In genomic region chr17:80891096-80892018, GRCh38 we compare ENCODE assay signal across 8 cellular contexts.
DNase-seq lines count a peak whose midpoint lies in the region; ATAC-seq and TF ChIP-seq lines count a peak whose summit lies in the region.

No MANE protein-coding gene starts in this region.

- H3K79me2 ChIP-seq in Loucy (ENCODE audit: insufficient read depth, low read length): no peaks in the 10 kb centered on the region

- H3K27me3 Mint-ChIP-seq in activated CD4-positive, alpha-beta T cell treated with anti-CD3 and anti-CD28 coated beads, Interleukin-2, amount 10 ng/mL, durations not matched to agents 7 days and 5 days: no peaks in the 10 kb centered on the region

- DNase-seq in AG20443 (ENCODE audit: low spot score) (peak; percentile 88), stromal cell of bone marrow (ENCODE audit: low read depth) (peak; percentile 67), uterus (no peak)
- DNase-seq in activated CD4-positive, alpha-beta T cell treated with anti-CD3 and anti-CD28 coated beads, Interleukin-2, amount 10 ng/mL, durations not matched to agents 7 days and 5 days: peak; percentile 87
- peak; percentile 19 for DNase-seq in effector CD8-positive, alpha-beta T cell (lab: John Stamatoyannopoulos, UW)

- H2AFZ ChIP-seq in Loucy (ENCODE audit: low read length): no peak overlapping the region

- H3K27me3 ChIP-seq in Loucy (ENCODE audit: insufficient read depth, low read length, poor library complexity, severe bottlenecking) (no peaks in the 10 kb centered on the region), neutrophil (no peaks in the 10 kb centered on the region), uterus (no peaks in the 10 kb centered on the region)

- H3K27ac Mint-ChIP-seq in activated CD4-positive, alpha-beta T cell treated with anti-CD3 and anti-CD28 coated beads, Interleukin-2, amount 10 ng/mL, durations not matched to agents 7 days and 5 days: peak overlapping the region; percentile 95

- intact Hi-C loops in uterus (cut with DNase I; ENCODE audit: low total_unique reads): no loop called here

- H3K9ac ChIP-seq in Loucy (ENCODE audit: low read depth, low read length, poor library complexity, severe bottlenecking): peak overlapping the region; percentile 57

- peak; percentile 35 for ATAC-seq in GM21528 (IDR thresholded peaks at IDR 0.05; ENCODE audit: low FRiP score, unreplicated experiment)

- no peaks in the 10 kb centered on the region for H4K20me1 ChIP-seq in Loucy (ENCODE audit: insufficient read depth, low read length, poor library complexity, severe bottlenecking)

- no peaks in the 10 kb centered on the region for H3K9me2 ChIP-seq in Loucy (replicated peaks; ENCODE audit: low read depth, low read length)

- H3K4me2 ChIP-seq in Loucy (ENCODE audit: low read depth, low read length, poor library complexity, severe bottlenecking): peak overlapping the region; percentile 30

- no peak for TF ChIP-seq POLR2A in uterus (IDR thresholded peaks at IDR 0.05)

- H3K4me1 ChIP-seq in Loucy (ENCODE audit: insufficient read depth, low read length, poor library complexity, severe bottlenecking) (peaks cover 12% of the 10 kb centered on the region), neutrophil (ENCODE audit: control insufficient read depth in 1 of 2, insufficient read depth in 1 of 2, low read depth in 1 of 2, low read length in 1 of 2) (peaks cover 21 to 31% of the 10 kb centered on the region in 2 experiments), uterus (peaks cover 0 to 7% of the 10 kb centered on the region in 2 donors)

- peaks cover 29% of the 10 kb centered on the region; the same call in 1 of the 2 replicates for H3K36me3 ChIP-seq in Loucy (ENCODE audit: insufficient read depth, low read length)
- peaks cover 19% of the 10 kb centered on the region for H3K36me3 ChIP-seq in neutrophil
- H3K36me3 ChIP-seq in uterus: no peaks in the 10 kb centered on the region

- H3K4me3 ChIP-seq in Loucy (ENCODE audit: low read length, poor library complexity, severe bottlenecking): no peak overlapping the region
- H3K4me3 ChIP-seq in neutrophil (ENCODE audit: low read depth in 1 of 2, low read length in 1 of 2): peak overlapping the region in 1 of 2 experiments; percentile 28
- H3K4me3 ChIP-seq in uterus: no peak overlapping the region

- H3K27ac ChIP-seq in neutrophil (peak overlapping the region; percentile 69), uterus (peak overlapping the region in 1 of 2 donors; percentile 72)

- TF ChIP-seq CTCF in Loucy (conservative IDR thresholded peaks at IDR 0.05; ENCODE audit: low read length) (no peak), neutrophil (IDR thresholded peaks at IDR 0.05) (no peak), uterus (IDR thresholded peaks at IDR 0.05) (peak in 1 of 4 experiments; percentile 2)

- H3K9me3 ChIP-seq in Loucy (ENCODE audit: insufficient read depth, low read depth, low read length) (no peaks in the 10 kb centered on the region), neutrophil (no peaks in the 10 kb centered on the region), uterus (no peaks in the 10 kb centered on the region)

- peaks cover 76% of the 10 kb centered on the region for H3K4me1 Mint-ChIP-seq in activated CD4-positive, alpha-beta T cell treated with anti-CD3 and anti-CD28 coated beads, Interleukin-2, amount 10 ng/mL, durations not matched to agents 7 days and 5 days

- POLR2A ChIA-PET in activated CD4-positive, alpha-beta T cell treated with anti-CD3 and anti-CD28 coated beads, Interleukin-2, amount 10 ng/mL, durations not matched to agents 7 days and 5 days (lab: Charles Lee): interaction anchor here (0.6 to 1.4 kb wide), 6 partner anchors 14 to 1967 kb away, joined by 3 to 7 read pairs (median 5); no protein-coding TSS in a partner anchor

- CTCF ChIA-PET in activated CD4-positive, alpha-beta T cell treated with anti-CD3 and anti-CD28 coated beads, Interleukin-2, amount 10 ng/mL, durations not matched to agents 7 days and 5 days (lab: Charles Lee): interaction anchor here (0.9 to 2.4 kb wide), 8 partner anchors 9 to 254 kb away, joined by 3 to 7 read pairs (median 4); no protein-coding TSS in a partner anchor

- H3K36me3 Mint-ChIP-seq in activated CD4-positive, alpha-beta T cell treated with anti-CD3 and anti-CD28 coated beads, Interleukin-2, amount 10 ng/mL, durations not matched to agents 7 days and 5 days (ENCODE audit: low read depth): peaks cover 75% of the 10 kb centered on the region

- no peaks in the 10 kb centered on the region for H3K9me3 Mint-ChIP-seq in activated CD4-positive, alpha-beta T cell treated with anti-CD3 and anti-CD28 coated beads, Interleukin-2, amount 10 ng/mL, durations not matched to agents 7 days and 5 days

- H3K4me3 Mint-ChIP-seq in activated CD4-positive, alpha-beta T cell treated with anti-CD3 and anti-CD28 coated beads, Interleukin-2, amount 10 ng/mL, durations not matched to agents 7 days and 5 days: peak overlapping the region; percentile 77

- no peaks in the 10 kb centered on the region for H3F3A ChIP-seq in Loucy (ENCODE audit: low read depth)

Comparison
In these comparisons a context has a peak if more than half of its experiments do, and no peak if none do; other contexts are left out.
1. DNase-seq: peak in AG20443 (single experiment), activated CD4-positive, alpha-beta T cell treated with anti-CD3 and anti-CD28 coated beads, Interleukin-2, amount 10 ng/mL, durations not matched to agents 7 days and 5 days (single experiment), effector CD8-positive, alpha-beta T cell (single experiment) and stromal cell of bone marrow (single experiment); none in uterus (0 of 2).